8 cellular contexts compared by ENCODE assay signal in genomic region chr1:17440074-17440826, GRCh38. TPM values are rescaled to one million over a fixed set of nuclear protein-coding genes. Genes with fewer than 3 reads are reported as not detected.
DNase-seq lines count a peak whose midpoint lies in the region; ATAC-seq and TF ChIP-seq lines count a peak whose summit lies in the region.

No MANE protein-coding gene starts in this region.

- WGBS in mesendoderm (ENCODE audit: extremely low coverage, insufficient coverage, low lambda C conversion rate), result no CpG with 5 or more reads among the region's 18 CpGs
- WGBS in aorta, 2 donors, result 74 to 76% methylated on average over 17 to 18 of the region's 18 CpGs

- H3K79me2 ChIP-seq in mesendoderm (ENCODE audit: control insufficient read depth, insufficient read depth, low read length), result peaks cover 36% of the 10 kb centered on the region

- H4K5ac ChIP-seq in mesendoderm (ENCODE audit: low read length), result no peak overlapping the region

- peak overlapping the region; percentile 89 for H3K4me2 ChIP-seq in mesendoderm (ENCODE audit: low read length)

- no peak overlapping the region for H2BK15ac ChIP-seq in mesendoderm (replicated peaks; ENCODE audit: low read depth)

- H3K4me1 Mint-ChIP-seq in stimulated activated naive CD8-positive, alpha-beta T cell treated with anti-CD3 and anti-CD28 coated beads, Interleukin-15, Interleukin-2, amounts not matched to agents 100 ng/mL and 50 ng/mL, for 24 hours (ENCODE audit: low read depth), result peaks cover 41% of the 10 kb centered on the region

- H2BK5ac ChIP-seq in mesendoderm (ENCODE audit: low read length), result no peak overlapping the region

- in situ Hi-C loops in brain microvascular endothelial cell (cut with HindIII; ENCODE audit: low pct_ligation_motif_present, low sequenced_read_pairs), result no loop called here

- no peak overlapping the region for H4K8ac ChIP-seq in mesendoderm (ENCODE audit: low read depth, low read length)

- H3K4me3 ChIP-seq in brain microvascular endothelial cell (ENCODE audit: low read depth, low read length) (peak overlapping the region; percentile 58), mesendoderm (ENCODE audit: low read length) (peak overlapping the region; percentile 59), aorta (ENCODE audit: low read length in 2 of 2) (peak overlapping the region; percentile 45 to 84)

- no peak overlapping the region for H3K23ac ChIP-seq in mesendoderm (ENCODE audit: low read length)

- peak overlapping the region; percentile 61 for H3K18ac ChIP-seq in mesendoderm (ENCODE audit: low read length)

- no peaks in the 10 kb centered on the region for H3K79me1 ChIP-seq in mesendoderm (ENCODE audit: low read length)

- peak overlapping the region; percentile 92 for H3K9ac ChIP-seq in mesendoderm (ENCODE audit: low read length)

- no peaks in the 10 kb centered on the region for H3K9me3 Mint-ChIP-seq in stimulated activated naive CD8-positive, alpha-beta T cell treated with anti-CD3 and anti-CD28 coated beads, Interleukin-15, Interleukin-2, amounts not matched to agents 100 ng/mL and 50 ng/mL, for 24 hours

- TF ChIP-seq CTCF in brain microvascular endothelial cell (IDR thresholded peaks at IDR 0.05; ENCODE audit: low read depth, low read length, missing control alignments), result no peak

- peak overlapping the region; percentile 97 for H3K56ac ChIP-seq in mesendoderm (ENCODE audit: low read length)

- no peak overlapping the region for H2AK5ac ChIP-seq in mesendoderm (ENCODE audit: low read length)

- DNase-seq in stimulated activated naive CD8-positive, alpha-beta T cell treated with anti-CD3 and anti-CD28 coated beads, Interleukin-15, Interleukin-2, amounts not matched to agents 100 U/mL and 50 U/mL, for 24 hours, result no peak
- DNase-seq in brain microvascular endothelial cell (no peak), mesendoderm (no peak), aorta (no peak), COLO668 (lab: John Stamatoyannopoulos, UW; ENCODE audit: unreplicated experiment) (no peak)

- no peaks in the 10 kb centered on the region for H3K27me3 Mint-ChIP-seq in stimulated activated naive CD8-positive, alpha-beta T cell treated with anti-CD3 and anti-CD28 coated beads, Interleukin-15, Interleukin-2, amounts not matched to agents 100 ng/mL and 50 ng/mL, for 24 hours

- H3K36me3 ChIP-seq in brain microvascular endothelial cell (replicated peaks) (peaks cover 3% of the 10 kb centered on the region), mesendoderm (ENCODE audit: control insufficient read depth, insufficient read depth, low read length) (peaks cover 2% of the 10 kb centered on the region), aorta (ENCODE audit: control insufficient read depth in 1 of 2, insufficient read depth in 2 of 2, low read length in 1 of 2) (no peaks in the 10 kb centered on the region)

- H3K4ac ChIP-seq in mesendoderm (ENCODE audit: low read depth, low read length), result peak overlapping the region; percentile 63

- H3K27me3 ChIP-seq in brain microvascular endothelial cell (replicated peaks) (no peaks in the 10 kb centered on the region), mesendoderm (ENCODE audit: insufficient read depth, low read length, poor library complexity) (no peaks in the 10 kb centered on the region), aorta (ENCODE audit: control insufficient read depth in 1 of 2, insufficient read depth in 2 of 2, low read length in 1 of 2) (no peaks in the 10 kb centered on the region)

- peak overlapping the region; percentile 74 for H3K27ac Mint-ChIP-seq in stimulated activated naive CD8-positive, alpha-beta T cell treated with anti-CD3 and anti-CD28 coated beads, Interleukin-15, Interleukin-2, amounts not matched to agents 100 ng/mL and 50 ng/mL, for 24 hours

- H3K4me3 Mint-ChIP-seq in stimulated activated naive CD8-positive, alpha-beta T cell treated with anti-CD3 and anti-CD28 coated beads, Interleukin-15, Interleukin-2, amounts not matched to agents 100 ng/mL and 50 ng/mL, for 24 hours, result peak overlapping the region; percentile 95

- H3K9me3 ChIP-seq in aorta (ENCODE audit: control insufficient read depth, low read length), result no peaks in the 10 kb centered on the region

- intact Hi-C loops in aorta (cut with DNase I), result no loop called here

- peak overlapping the region; percentile 50 for H3K27ac ChIP-seq in brain microvascular endothelial cell
- peak overlapping the region; percentile 38 for H3K27ac ChIP-seq in mesendoderm (ENCODE audit: low read depth, low read length)
- H3K27ac ChIP-seq in aorta (ENCODE audit: low read depth in 1 of 2, low read length in 2 of 2), result peak overlapping the region in 1 of 2 donors; percentile 70

- H2BK120ac ChIP-seq in mesendoderm (ENCODE audit: low read depth, low read length), result peak overlapping the region; percentile 5

- no peak for ATAC-seq in stimulated activated naive CD8-positive, alpha-beta T cell treated with anti-CD3 and anti-CD28 coated beads, Interleukin-15, Interleukin-2, amounts not matched to agents 100 U/mL and 50 U/mL, for 24 hours
- ATAC-seq in aorta (ENCODE audit: low FRiP score) (no peak), HG02840 (IDR thresholded peaks at IDR 0.05; ENCODE audit: low FRiP score, unreplicated experiment) (no peak), GM21717 (IDR thresholded peaks at IDR 0.05; ENCODE audit: unreplicated experiment) (no peak)

- H3K4me1 ChIP-seq in mesendoderm (ENCODE audit: control insufficient read depth, low read depth, low read length) (peaks cover 19% of the 10 kb centered on the region), aorta (ENCODE audit: control insufficient read depth in 1 of 2, insufficient read depth in 2 of 2, low read length in 2 of 2) (no peaks in the 10 kb centered on the region)

- peaks cover 18% of the 10 kb centered on the region for H3K36me3 Mint-ChIP-seq in stimulated activated naive CD8-positive, alpha-beta T cell treated with anti-CD3 and anti-CD28 coated beads, Interleukin-15, Interleukin-2, amounts not matched to agents 100 ng/mL and 50 ng/mL, for 24 hours (ENCODE audit: low read depth)

RNA-seq across cellular contexts. Expression of gene RCC2, which starts 0.8 kb away (rescaled TPM):
- polyA plus RNA-seq in mesendoderm (2013, experiment 1 of 2), result 271 TPM
- 269 TPM for polyA plus RNA-seq in mesendoderm (2013, experiment 2 of 2)
- 10 to 100 TPM; 22.3 to 34.2 TPM for total RNA-seq in aorta
- polyA plus RNA-seq in aorta, result 10 to 100 TPM in 1 of 2 donors, 1 to 10 TPM in 1; 7.5 to 11.9 TPM
